6 cellular contexts compared by ENCODE assay signal in genomic region chr4:3952443-3953139, GRCh38.
DNase-seq lines count a peak whose midpoint lies in the region; ATAC-seq and TF ChIP-seq lines count a peak whose summit lies in the region.
"Not testable (repeated sequence)": the region's sequence is repeated elsewhere in the genome, so short reads cannot be mapped to it uniquely, and the experiment has no call there.

No MANE protein-coding gene starts in this region.

- not testable (repeated sequence) for H3F3A ChIP-seq in PC-3 (ENCODE audit: low read length, unreplicated experiment)

- DNase-seq in CD4-positive, alpha-beta T cell; PC-3; activated CD4-positive, alpha-beta memory T cell treated with anti-CD3 and anti-CD28 coated beads, Interleukin-2, amount 10 ng/mL, durations not matched to agents 7 days and 5 days; epithelial cell of prostate (ENCODE audit: low read depth, low spot score); neural crest cell (ENCODE audit: low read depth, low spot score): not testable (repeated sequence)

- intact Hi-C loops in CD4-positive, alpha-beta T cell (cut with DNase I, micrococcal nuclease), result loop anchor here in 1 of 2 experiments (10.0 kb wide), 2 partner anchors 592 to 658 kb away; partner anchors contain the start of genes RGS12 and STX18
- intact Hi-C loops in PC-3 (cut with micrococcal nuclease), result not testable (repeated sequence)

- H3K4me1 ChIP-seq in KMS-11 (ENCODE audit: low read depth, poor library complexity, severe bottlenecking), result peaks cover 18% of the 10 kb centered on the region
- H3K4me1 ChIP-seq in PC-3 (ENCODE audit: insufficient read depth, low read length), result peaks cover 22% of the 10 kb centered on the region

- peak overlapping the region; percentile 33; the same call in 1 of the 2 replicates for H3K4me2 ChIP-seq in KMS-11
- H3K4me2 ChIP-seq in PC-3 (ENCODE audit: low read length), result peak overlapping the region; percentile 71

- H3K9me3 Mint-ChIP-seq in CD4-positive, alpha-beta T cell; activated CD4-positive, alpha-beta memory T cell treated with anti-CD3 and anti-CD28 coated beads, Interleukin-2, amount 10 ng/mL, durations not matched to agents 7 days and 5 days; neural crest cell: not testable (repeated sequence)

- H3K27ac ChIP-seq in CD4-positive, alpha-beta T cell (ENCODE audit: low read depth, low read length), result not testable (repeated sequence)
- H3K27ac ChIP-seq in KMS-11 (peak overlapping the region; percentile 40; the same call in 1 of the 2 replicates), PC-3 (ENCODE audit: low read length) (peak overlapping the region; percentile 98), epithelial cell of prostate (peak overlapping the region; percentile 87)

- POLR2A ChIA-PET in CD4-positive, alpha-beta T cell (lab: Charles Lee); PC-3 (lab: Charles Lee; ENCODE audit: unreplicated experiment); activated CD4-positive, alpha-beta memory T cell treated with anti-CD3 and anti-CD28 coated beads, Interleukin-2, amount 10 ng/mL, durations not matched to agents 7 days and 5 days (lab: Charles Lee): not testable (repeated sequence)

- not testable (repeated sequence) for H3K9me2 ChIP-seq in PC-3 (replicated peaks; ENCODE audit: low read length)

- H3K27me3 Mint-ChIP-seq in CD4-positive, alpha-beta T cell; activated CD4-positive, alpha-beta memory T cell treated with anti-CD3 and anti-CD28 coated beads, Interleukin-2, amount 10 ng/mL, durations not matched to agents 7 days and 5 days; neural crest cell (ENCODE audit: low read depth): not testable (repeated sequence)

- H4K20me1 ChIP-seq in KMS-11 (ENCODE audit: insufficient read depth); PC-3 (ENCODE audit: low read length): not testable (repeated sequence)

- not testable (repeated sequence) for ATAC-seq in CD4-positive, alpha-beta T cell (ENCODE audit: poor library complexity); PC-3

- H3K27me3 ChIP-seq in CD4-positive, alpha-beta T cell (ENCODE audit: control insufficient read depth, insufficient read depth, low read length); KMS-11 (ENCODE audit: insufficient read depth, low read depth); PC-3 (ENCODE audit: low read length): not testable (repeated sequence)

- peak overlapping the region; percentile 48 for H3K4me3 Mint-ChIP-seq in CD4-positive, alpha-beta T cell
- H3K4me3 Mint-ChIP-seq in activated CD4-positive, alpha-beta memory T cell treated with anti-CD3 and anti-CD28 coated beads, Interleukin-2, amount 10 ng/mL, durations not matched to agents 7 days and 5 days, result not testable (repeated sequence)
- H3K4me3 Mint-ChIP-seq in neural crest cell, result peak overlapping the region; percentile 63

- not testable (repeated sequence) for H3K79me2 ChIP-seq in KMS-11 (ENCODE audit: insufficient read depth, low read depth); PC-3 (ENCODE audit: low read length)

- not testable (repeated sequence) for H3K36me3 Mint-ChIP-seq in CD4-positive, alpha-beta T cell (ENCODE audit: low read depth); activated CD4-positive, alpha-beta memory T cell treated with anti-CD3 and anti-CD28 coated beads, Interleukin-2, amount 10 ng/mL, durations not matched to agents 7 days and 5 days (ENCODE audit: low read depth); neural crest cell (ENCODE audit: low read depth)

- not testable (repeated sequence) for H3K9me3 ChIP-seq in CD4-positive, alpha-beta T cell (ENCODE audit: control insufficient read depth, low read length); PC-3 (ENCODE audit: low read length)

- CTCF ChIA-PET in CD4-positive, alpha-beta T cell (lab: Charles Lee); PC-3 (lab: Charles Lee); activated CD4-positive, alpha-beta memory T cell treated with anti-CD3 and anti-CD28 coated beads, Interleukin-2, amount 10 ng/mL, durations not matched to agents 7 days and 5 days (lab: Charles Lee): not testable (repeated sequence)

- not testable (repeated sequence) for H2AFZ ChIP-seq in KMS-11 (ENCODE audit: low read depth); PC-3 (ENCODE audit: low read length)

- TSS peak; percentile 12 for BruUV-seq in PC-3 (replicated peaks; lab: Mats Ljungman, UMichigan)

- peaks cover 19% of the 10 kb centered on the region for H3K4me1 Mint-ChIP-seq in CD4-positive, alpha-beta T cell (ENCODE audit: low read depth)
- peaks cover 27% of the 10 kb centered on the region for H3K4me1 Mint-ChIP-seq in activated CD4-positive, alpha-beta memory T cell treated with anti-CD3 and anti-CD28 coated beads, Interleukin-2, amount 10 ng/mL, durations not matched to agents 7 days and 5 days
- peaks cover 22% of the 10 kb centered on the region for H3K4me1 Mint-ChIP-seq in neural crest cell

- not testable (repeated sequence) for TF ChIP-seq CTCF in CD4-positive, alpha-beta T cell (IDR thresholded peaks at IDR 0.05); KMS-11 (conservative IDR thresholded peaks at IDR 0.05; ENCODE audit: low read depth, low read length); PC-3 (conservative IDR thresholded peaks at IDR 0.05; ENCODE audit: low read depth, low read length); neural crest cell (conservative IDR thresholded peaks at IDR 0.05)

- H3K9ac ChIP-seq in KMS-11, result not testable (repeated sequence)
- peak overlapping the region; percentile 63 for H3K9ac ChIP-seq in PC-3 (ENCODE audit: low read length)

- H3K36me3 ChIP-seq in KMS-11 (ENCODE audit: insufficient read depth); PC-3 (ENCODE audit: low read depth, low read length): not testable (repeated sequence)

- H3K4me3 ChIP-seq in KMS-11 (IDR thresholded peaks at IDR 0.05; ENCODE audit: insufficient read depth, low read depth, low read length); PC-3 (ENCODE audit: low read length): not testable (repeated sequence)

- not testable (repeated sequence) for H3K27ac Mint-ChIP-seq in CD4-positive, alpha-beta T cell; neural crest cell (ENCODE audit: unreplicated experiment)
- H3K27ac Mint-ChIP-seq in activated CD4-positive, alpha-beta memory T cell treated with anti-CD3 and anti-CD28 coated beads, Interleukin-2, amount 10 ng/mL, durations not matched to agents 7 days and 5 days, result peak overlapping the region; percentile 24
